ENCODE assay signal across 8 cellular contexts in genomic region chr2:170771049-170771937, GRCh38. TPM values are rescaled to one million over a fixed set of nuclear protein-coding genes. Genes with fewer than 3 reads are reported as not detected.
DNase-seq lines count a peak whose midpoint lies in the region; ATAC-seq, FAIRE-seq and TF ChIP-seq lines count a peak whose summit lies in the region.

No MANE protein-coding gene starts in this region.

- FAIRE-seq in bronchial epithelial cell (lab: Jason Lieb, UNC), result no peak

- peak overlapping the region; percentile 51 for H3K4me3 ChIP-seq in bronchial epithelial cell (ENCODE audit: low read depth, low read length)

- no peaks in the 10 kb centered on the region for H3K36me3 ChIP-seq in bronchial epithelial cell (ENCODE audit: control insufficient read depth, insufficient read depth, low read length)

- peaks cover 2% of the 10 kb centered on the region for H3K27me3 ChIP-seq in bronchial epithelial cell (ENCODE audit: control insufficient read depth, insufficient read depth, low read length)

- peak; percentile 25 for ATAC-seq in GM18861 (IDR thresholded peaks at IDR 0.05; ENCODE audit: unreplicated experiment)
- peak; percentile 45 for ATAC-seq in HG03064 (IDR thresholded peaks at IDR 0.05; ENCODE audit: low read depth, unreplicated experiment)

- TF ChIP-seq CTCF in bronchial epithelial cell (IDR thresholded peaks at IDR 0.05; ENCODE audit: insufficient read depth, low read length, severe bottlenecking), result no peak

- DNase-seq in AG08396 (ENCODE audit: low spot score) (peak; percentile 5), RPMI8226 (peak; percentile 28), bronchial epithelial cell (ENCODE audit: low read depth) (no peak), left kidney (ENCODE audit: low read depth, low spot score) (peak; percentile 90), SIG-M5 (lab: John Stamatoyannopoulos, UW) (no peak)
- DNase-seq in stimulated activated CD8-positive, alpha-beta memory T cell treated with anti-CD3 and anti-CD28 coated beads, Interleukin-4, amount 100 ng/mL, for 24 hours (ENCODE audit: low read depth), result peak; percentile 0

RNA-seq across cellular contexts. Expression of gene ERICH2, which starts 1.1 kb away (rescaled TPM):
- 4.7 and 7.7 TPM in 2 replicates for total RNA-seq in bronchial epithelial cell

RNA-seq across cellular contexts. Expression of gene GAD1, which starts 45.4 kb away (rescaled TPM):
- total RNA-seq in bronchial epithelial cell, result 1.3 and 1.7 TPM in 2 replicates

RNA-seq across cellular contexts. Expression of gene SP5, which starts 56.2 kb away (rescaled TPM):
- total RNA-seq in bronchial epithelial cell, result not detected in 2 replicates

Comparison
In these comparisons a context has a peak if more than half of its experiments do, and no peak if none do; other contexts are left out.
1. DNase-seq: peak in AG08396 (single experiment), RPMI8226 (single experiment), left kidney (single experiment) and stimulated activated CD8-positive, alpha-beta memory T cell treated with anti-CD3 and anti-CD28 coated beads, Interleukin-4, amount 100 ng/mL, for 24 hours (single experiment); none in bronchial epithelial cell (single experiment) and SIG-M5 (single experiment).